20 cellular contexts compared by ENCODE assay signal in the genomic region with DNA sequence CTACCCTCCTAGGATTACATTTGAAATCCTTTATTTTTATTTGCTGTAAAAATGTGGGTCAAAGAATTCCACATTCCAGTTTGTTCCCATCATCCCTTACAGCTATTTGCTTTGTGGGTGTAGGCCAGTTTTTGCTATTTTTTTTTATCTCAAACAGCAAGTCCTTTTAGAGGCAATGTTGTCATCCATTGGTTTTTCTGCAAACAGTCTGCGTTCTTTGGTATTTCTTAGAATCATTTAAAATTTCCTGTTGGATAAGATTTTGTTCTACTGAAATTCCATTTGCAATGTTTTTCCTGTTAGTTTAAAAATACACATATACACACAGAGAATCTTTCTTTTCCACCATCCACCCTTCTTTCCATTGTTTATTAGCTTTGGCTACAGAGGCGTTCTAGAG. TPM values are rescaled to one million over a fixed set of nuclear protein-coding genes. Genes with fewer than 3 reads are reported as not detected.
DNase-seq lines count a peak whose midpoint lies in the region; ATAC-seq, FAIRE-seq and TF ChIP-seq lines count a peak whose summit lies in the region.
"Had no signal": no experiment of that assay in that cellular context is flagged by ENCODE, and none has a peak within 500 bp of the region (broad histone marks: within the 10 kb centered on the region; RNA-seq: fewer than 3 reads in every experiment).

No MANE protein-coding gene starts in this region.

- TF ChIP-seq EP300 in suprapubic skin (IDR thresholded peaks at IDR 0.05): no peak

- H3K27me3 Mint-ChIP-seq in naive thymus-derived CD4-positive, alpha-beta T cell: peaks cover 0 to 4% (median 0%) of the 10 kb centered on the region in 5 donors
- H3K27me3 Mint-ChIP-seq: stimulated activated naive B cell treated with anti-CD40 and anti-IgM and Interleukin-4, amounts not matched to agents 10 μg/mL and 1 μg/mL and 100 μg/mL, for 72 hours had no signal

- ATAC-seq in right lobe of liver: peak in 1 of 4 donors; percentile 17
- ATAC-seq in naive thymus-derived CD4-positive, alpha-beta T cell: no peak
- ATAC-seq in GM21825 (IDR thresholded peaks at IDR 0.05; ENCODE audit: unreplicated experiment): no peak
- ATAC-seq in GM19035 (IDR thresholded peaks at IDR 0.05; ENCODE audit: unreplicated experiment): no peak
- ATAC-seq: CD8-positive, alpha-beta T cell; foreskin keratinocyte; mucosa of descending colon; stimulated activated naive B cell treated with anti-CD40 and anti-IgM and Interleukin-4, amounts not matched to agents 10 μg/mL and 1 μg/mL and 100 μg/mL, for 72 hours had no signal

- CTCF ChIA-PET in naive thymus-derived CD4-positive, alpha-beta T cell (lab: Charles Lee): no interaction called here

- DNase-seq in H4 (ENCODE audit: low spot score): peak; percentile 76
- peak; percentile 51 for DNase-seq in bronchial epithelial cell (ENCODE audit: low read depth)
- no peak for DNase-seq in right lobe of liver
- no peak for DNase-seq in suprapubic skin (ENCODE audit: low spot score in 2 of 2)
- no peak for DNase-seq in NCI-H226
- DNase-seq in naive thymus-derived CD4-positive, alpha-beta T cell: no peak
- DNase-seq: activated naive CD4-positive, alpha-beta T cell treated with Interleukin-2 at 50 U/mL for 16 hours; CD8-positive, alpha-beta T cell; foreskin keratinocyte; GDM1; GOT3; mucosa of descending colon; NCI-H2081; NCI-H82; retina; SIG-M5; stimulated activated naive B cell treated with anti-CD40 and anti-IgM and Interleukin-4, amounts not matched to agents 10 μg/mL and 1 μg/mL and 100 μg/mL, for 72 hours had no signal

- H3K27ac ChIP-seq in right lobe of liver (peak overlapping the region in 2 of 3 donors; percentile 45 to 82), suprapubic skin (peak overlapping the region; percentile 56)
- no peak overlapping the region for H3K27ac ChIP-seq in naive thymus-derived CD4-positive, alpha-beta T cell (ENCODE audit: low read depth, low read length)
- H3K27ac ChIP-seq: foreskin keratinocyte had no signal

- WGBS in right lobe of liver (ENCODE audit: insufficient coverage, low coverage, low lambda C conversion rate, missing lambda C conversion rate): 41% methylated on average over 2 of the region's 2 CpGs
- 54% methylated on average over 2 of the region's 2 CpGs for WGBS in suprapubic skin

- peaks cover 0 to 38% (median 16%) of the 10 kb centered on the region in 4 donors for H3K4me1 ChIP-seq in right lobe of liver
- peaks cover 8% of the 10 kb centered on the region for H3K4me1 ChIP-seq in suprapubic skin
- H3K4me1 ChIP-seq in naive thymus-derived CD4-positive, alpha-beta T cell (ENCODE audit: control insufficient read depth in 2 of 2, insufficient read depth in 2 of 2, low read length in 2 of 2): no peaks in the 10 kb centered on the region

- TF ChIP-seq CTCF in bronchial epithelial cell (IDR thresholded peaks at IDR 0.05; ENCODE audit: insufficient read depth, low read length, severe bottlenecking) (no peak), right lobe of liver (IDR thresholded peaks at IDR 0.05) (no peak), suprapubic skin (IDR thresholded peaks at IDR 0.05) (no peak)

- no peaks in the 10 kb centered on the region for H3K36me3 ChIP-seq in bronchial epithelial cell (ENCODE audit: control insufficient read depth, insufficient read depth, low read length)
- H3K36me3 ChIP-seq in right lobe of liver: no peaks in the 10 kb centered on the region
- H3K36me3 ChIP-seq in suprapubic skin: no peaks in the 10 kb centered on the region
- no peaks in the 10 kb centered on the region for H3K36me3 ChIP-seq in naive thymus-derived CD4-positive, alpha-beta T cell (ENCODE audit: control insufficient read depth in 2 of 3, insufficient read depth in 3 of 3, low read length in 3 of 3)

- H3K4me3 ChIP-seq in bronchial epithelial cell (ENCODE audit: low read depth, low read length) (no peak overlapping the region), right lobe of liver (no peak overlapping the region), suprapubic skin (no peak overlapping the region)
- H3K4me3 ChIP-seq in naive thymus-derived CD4-positive, alpha-beta T cell (ENCODE audit: low read length): no peak overlapping the region
- H3K4me3 ChIP-seq: mucosa of descending colon had no signal

- H3K9me3 ChIP-seq in right lobe of liver: no peaks in the 10 kb centered on the region
- H3K9me3 ChIP-seq in suprapubic skin: no peaks in the 10 kb centered on the region
- no peaks in the 10 kb centered on the region for H3K9me3 ChIP-seq in naive thymus-derived CD4-positive, alpha-beta T cell (ENCODE audit: control insufficient read depth in 2 of 3, low read length in 3 of 3)
- H3K9me3 ChIP-seq: mucosa of descending colon had no signal

- H3K27me3 ChIP-seq in bronchial epithelial cell (ENCODE audit: control insufficient read depth, insufficient read depth, low read length) (no peaks in the 10 kb centered on the region), right lobe of liver (no peaks in the 10 kb centered on the region), suprapubic skin (no peaks in the 10 kb centered on the region)
- no peaks in the 10 kb centered on the region for H3K27me3 ChIP-seq in naive thymus-derived CD4-positive, alpha-beta T cell (ENCODE audit: control insufficient read depth in 2 of 2, insufficient read depth in 2 of 2, low read length in 2 of 2)
- H3K27me3 ChIP-seq: foreskin keratinocyte had no signal

- no peak overlapping the region for H3K27ac Mint-ChIP-seq in naive thymus-derived CD4-positive, alpha-beta T cell
- H3K27ac Mint-ChIP-seq: CD8-positive, alpha-beta T cell; stimulated activated naive B cell treated with anti-CD40 and anti-IgM and Interleukin-4, amounts not matched to agents 10 μg/mL and 1 μg/mL and 100 μg/mL, for 72 hours had no signal

- POLR2A ChIA-PET in naive thymus-derived CD4-positive, alpha-beta T cell (lab: Charles Lee): no interaction called here

- H3K4me3 Mint-ChIP-seq in naive thymus-derived CD4-positive, alpha-beta T cell: no peak overlapping the region
- H3K4me3 Mint-ChIP-seq: CD8-positive, alpha-beta T cell; stimulated activated naive B cell treated with anti-CD40 and anti-IgM and Interleukin-4, amounts not matched to agents 10 μg/mL and 1 μg/mL and 100 μg/mL, for 72 hours had no signal

- H3K36me3 Mint-ChIP-seq in naive thymus-derived CD4-positive, alpha-beta T cell: peaks cover 0 to 9% (median 0%) of the 10 kb centered on the region in 5 donors
- H3K36me3 Mint-ChIP-seq: CD8-positive, alpha-beta T cell had no signal

- intact Hi-C loops in right lobe of liver (cut with DNase I): no loop called here
- intact Hi-C loops in naive thymus-derived CD4-positive, alpha-beta T cell (cut with micrococcal nuclease): no loop called here

- FAIRE-seq in bronchial epithelial cell (lab: Jason Lieb, UNC): no peak
- FAIRE-seq: GM18507 had no signal

- peaks cover 0 to 5% (median 0%) of the 10 kb centered on the region in 7 donors for H3K4me1 Mint-ChIP-seq in naive thymus-derived CD4-positive, alpha-beta T cell

- no peak for TF ChIP-seq POLR2A in right lobe of liver (IDR thresholded peaks at IDR 0.05)
- TF ChIP-seq POLR2A in suprapubic skin (IDR thresholded peaks at IDR 0.05): no peak

- H3K9me3 Mint-ChIP-seq in naive thymus-derived CD4-positive, alpha-beta T cell: peaks cover 0 to 3% (median 0%) of the 10 kb centered on the region in 11 donors
- H3K9me3 Mint-ChIP-seq: CD8-positive, alpha-beta T cell; stimulated activated naive B cell treated with anti-CD40 and anti-IgM and Interleukin-4, amounts not matched to agents 10 μg/mL and 1 μg/mL and 100 μg/mL, for 72 hours had no signal

RNA-seq across cellular contexts. Expression of a gene that starts 53.3 kb away (rescaled TPM):
- total RNA-seq in H4 (2014; rRNA removed; shearing (Covaris generic)): 14.7 and 22.7 TPM in 2 replicates
- total RNA-seq in bronchial epithelial cell (23.7 and 25.0 TPM in 2 replicates), right lobe of liver (10 to 100 TPM in 1 of 6 experiments, 1 to 10 TPM in 5; 6.0 to 18.1 (median 7.3) TPM), suprapubic skin (10 to 100 TPM; 16.5 to 28.7 (median 19.6) TPM)
- 10 to 100 TPM; 16.2 to 22.8 (median 21.2) TPM for total RNA-seq in naive thymus-derived CD4-positive, alpha-beta T cell
- polyA plus RNA-seq in naive thymus-derived CD4-positive, alpha-beta T cell: 10 to 100 TPM in 1 of 2 donors, 1 to 10 TPM in 1; 7.2 to 11.2 TPM

Comparison
In these comparisons a context has a peak if more than half of its experiments do, and no peak if none do; other contexts are left out.
1. DNase-seq: peak in H4 (single experiment) and bronchial epithelial cell (single experiment); none in right lobe of liver (0 of 3), suprapubic skin (0 of 2), NCI-H226 (single experiment) and naive thymus-derived CD4-positive, alpha-beta T cell (0 of 9).